ENCODE assay signal across 23 cellular contexts in genomic region chr2:20691076-20691708, GRCh38. TPM values are rescaled to one million over a fixed set of nuclear protein-coding genes. Genes with fewer than 3 reads are reported as not detected.
A peak's percentile ranks its signal among the peaks of the same experiment; 100 is the strongest.
DNase-seq lines count a peak whose midpoint lies in the region; ATAC-seq and TF ChIP-seq lines count a peak whose summit lies in the region.
"Had no signal": no experiment of that assay in that cellular context is flagged by ENCODE, and none has a peak within 500 bp of the region (broad histone marks: within the 10 kb centered on the region; RNA-seq: fewer than 3 reads in every experiment).

No MANE protein-coding gene starts in this region.

- H3K27me3 Mint-ChIP-seq in WTC11 (ENCODE audit: low read depth): no peaks in the 10 kb centered on the region
- H3K27me3 Mint-ChIP-seq: CD4-positive, CD25-positive, alpha-beta regulatory T cell; CD8-positive, alpha-beta memory T cell; IgD-negative memory B cell had no signal

- H3K9ac ChIP-seq in liver (ENCODE audit: low read depth in 1 of 2, low read length in 2 of 2): no peak overlapping the region
- H3K9ac ChIP-seq: GM23248 had no signal

- CTCF ChIA-PET in WTC11 (lab: Charles Lee): interaction anchor here (1.3 to 3.5 kb wide), 2 partner anchors 14 to 29 kb away, joined by 5 to 17 read pairs; no protein-coding TSS in a partner anchor

- H3K79me2 ChIP-seq in hepatocyte: no peaks in the 10 kb centered on the region

- no peak overlapping the region for H3K4me3 Mint-ChIP-seq in WTC11
- H3K4me3 Mint-ChIP-seq in stimulated activated effector memory CD8-positive, alpha-beta T cell treated with anti-CD3 and anti-CD28 coated beads, Interleukin-12 subunit alpha, Interleukin-12 subunit beta, amount 100 ng/mL, for 72 hours: no peak overlapping the region
- H3K4me3 Mint-ChIP-seq: CD8-positive, alpha-beta memory T cell; IgD-negative memory B cell had no signal

- no peak for TF ChIP-seq RAD21 in liver (IDR thresholded peaks at IDR 0.05)

- H3K36me3 ChIP-seq in hepatocyte (replicated peaks; ENCODE audit: insufficient read depth, low read depth) (no peaks in the 10 kb centered on the region), liver (ENCODE audit: control insufficient read depth in 4 of 4, insufficient read depth in 3 of 4, low read depth in 1 of 4, low read length in 3 of 4) (peaks cover 0 to 3% (median 1%) of the 10 kb centered on the region in 4 donors)

- no peak overlapping the region for H3K4me2 ChIP-seq in hepatocyte

- H3K27ac Mint-ChIP-seq in WTC11: 0 out of 2 replicates have a peak overlapping the region, but pooled peaks have one; percentile 36
- H3K27ac Mint-ChIP-seq in stimulated activated effector memory CD8-positive, alpha-beta T cell treated with anti-CD3 and anti-CD28 coated beads, Interleukin-12 subunit alpha, Interleukin-12 subunit beta, amount 100 ng/mL, for 72 hours: peak overlapping the region; percentile 26
- H3K27ac Mint-ChIP-seq: CD4-positive, CD25-positive, alpha-beta regulatory T cell; CD8-positive, alpha-beta memory T cell had no signal

- no peaks in the 10 kb centered on the region for H3K27me3 ChIP-seq in hepatocyte
- H3K27me3 ChIP-seq in liver (ENCODE audit: control insufficient read depth in 4 of 4, insufficient read depth in 4 of 4, low read length in 3 of 4): no peaks in the 10 kb centered on the region
- H3K27me3 ChIP-seq: BE2C had no signal

- H3K4me1 ChIP-seq in hepatocyte (ENCODE audit: insufficient read depth): peaks cover 5% of the 10 kb centered on the region
- H3K4me1 ChIP-seq in liver (ENCODE audit: control insufficient read depth in 4 of 4, insufficient read depth in 4 of 4, low read length in 3 of 4): peaks cover 2 to 32% (median 26%) of the 10 kb centered on the region in 4 donors
- H3K4me1 ChIP-seq: BE2C had no signal

- ATAC-seq in WTC11 (no peak), GM18498 (IDR thresholded peaks at IDR 0.05; ENCODE audit: unreplicated experiment) (no peak)
- ATAC-seq in stimulated activated effector memory CD8-positive, alpha-beta T cell treated with anti-CD3 and anti-CD28 coated beads, Interleukin-12 subunit alpha, Interleukin-12 subunit beta, amount 100 ng/mL, for 72 hours: no peak
- ATAC-seq: GM12878 had no signal

- H3K9me3 ChIP-seq in hepatocyte (ENCODE audit: low read depth) (no peaks in the 10 kb centered on the region), liver (ENCODE audit: control insufficient read depth in 4 of 4, low read length in 3 of 4) (no peaks in the 10 kb centered on the region)
- H3K9me3 ChIP-seq: BE2C had no signal

- H2AFZ ChIP-seq in hepatocyte: no peak overlapping the region
- H2AFZ ChIP-seq: GM23248 had no signal

- no peaks in the 10 kb centered on the region for H3K4me1 Mint-ChIP-seq in WTC11
- H3K4me1 Mint-ChIP-seq in stimulated activated effector memory CD8-positive, alpha-beta T cell treated with anti-CD3 and anti-CD28 coated beads, Interleukin-12 subunit alpha, Interleukin-12 subunit beta, amount 100 ng/mL, for 72 hours: no peaks in the 10 kb centered on the region
- H3K4me1 Mint-ChIP-seq: CD8-positive, alpha-beta memory T cell had no signal

- no peak for TF ChIP-seq CTCF in WTC11 (IDR thresholded peaks at IDR 0.05)
- TF ChIP-seq CTCF in hepatocyte (IDR thresholded peaks at IDR 0.05; ENCODE audit: poor library complexity): no peak
- TF ChIP-seq CTCF in liver (IDR thresholded peaks at IDR 0.05; ENCODE audit: low read depth, low read length, missing input control): no peak

- peaks cover 19% of the 10 kb centered on the region for H3K36me3 Mint-ChIP-seq in WTC11
- peaks cover 19% of the 10 kb centered on the region for H3K36me3 Mint-ChIP-seq in stimulated activated effector memory CD8-positive, alpha-beta T cell treated with anti-CD3 and anti-CD28 coated beads, Interleukin-12 subunit alpha, Interleukin-12 subunit beta, amount 100 ng/mL, for 72 hours

- 77% methylated on average over 6 of the region's 6 CpGs for WGBS in hepatocyte (ENCODE audit: low lambda C conversion rate, missing lambda C conversion rate)
- WGBS in liver: 47% methylated on average over 6 of the region's 6 CpGs

- no peaks in the 10 kb centered on the region for H3K9me2 ChIP-seq in hepatocyte (replicated peaks; ENCODE audit: insufficient read depth)

- H3K4me3 ChIP-seq in hepatocyte (no peak overlapping the region), liver (ENCODE audit: low read depth in 1 of 3, low read length in 3 of 3) (no peak overlapping the region)
- H3K4me3 ChIP-seq: GM12878, GM23248 had no signal

- H3K27ac ChIP-seq in hepatocyte (peak overlapping the region; percentile 22), liver (ENCODE audit: low read depth in 1 of 2, low read length in 2 of 2) (no peak overlapping the region)
- H3K27ac ChIP-seq: GM23248, HL-60 had no signal

- POLR2A ChIA-PET in WTC11 (lab: Charles Lee): no interaction called here

- no peak for DNase-seq in WTC11 (ENCODE audit: low spot score)
- DNase-seq in hepatocyte (ENCODE audit: low spot score): no peak
- no peak for DNase-seq in stimulated activated effector memory CD8-positive, alpha-beta T cell treated with anti-CD3 and anti-CD28 coated beads, Interleukin-12 subunit alpha, Interleukin-12 subunit beta, amount 100 ng/mL, for 72 hours (ENCODE audit: low spot score in 2 of 2)
- no peak for DNase-seq in NCI-H2196 (lab: John Stamatoyannopoulos, UW; ENCODE audit: unreplicated experiment)
- DNase-seq in stimulated activated CD4-positive, alpha-beta T cell treated with anti-CD3 and anti-CD28 coated beads, Interleukin-2, amount 100 ng/mL, for 48 hours: no peak
- no peak for DNase-seq in activated CD8-positive, alpha-beta memory T cell treated with anti-CD3 and anti-CD28 coated beads for 24 hours
- DNase-seq: ACHN; BE2C; C1 segment of cervical spinal cord; CD4-positive, CD25-positive, alpha-beta regulatory T cell; CD8-positive, alpha-beta memory T cell; COR-L47; DMS 273 treated with DMSO at 0.1 percent for 48 hours; DMS53; DND-41; EL; GM23248; HCEC 1CT had no signal

- no peaks in the 10 kb centered on the region for H4K20me1 ChIP-seq in hepatocyte (ENCODE audit: insufficient read depth, poor library complexity, severe bottlenecking)

- H3K9me3 Mint-ChIP-seq in WTC11: peaks cover 6% of the 10 kb centered on the region
- H3K9me3 Mint-ChIP-seq in stimulated activated effector memory CD8-positive, alpha-beta T cell treated with anti-CD3 and anti-CD28 coated beads, Interleukin-12 subunit alpha, Interleukin-12 subunit beta, amount 100 ng/mL, for 72 hours: no peaks in the 10 kb centered on the region
- H3K9me3 Mint-ChIP-seq: CD4-positive, CD25-positive, alpha-beta regulatory T cell; CD8-positive, alpha-beta memory T cell had no signal

TF ChIP-seq in WTC11, 78 proteins besides CTCF, POLR2A, EP300 and RAD21 (continues in another document):
- no peak for TF ChIP-seq OVOL2 (CRISPR knock-in tag; IDR thresholded peaks at IDR 0.05; ENCODE audit: borderline replicate concordance)
- no peak for TF ChIP-seq ATF1 (CRISPR knock-in tag; IDR thresholded peaks at IDR 0.05)
- no peak for TF ChIP-seq ATF6 (CRISPR knock-in tag; IDR thresholded peaks at IDR 0.05)
- no peak for TF ChIP-seq ZNF138 (CRISPR knock-in tag; conservative IDR thresholded peaks at IDR 0.05)

TF ChIP-seq in liver, 16 proteins besides CTCF, POLR2A, EP300 and RAD21:
- no peak for TF ChIP-seq FOXA2 (IDR thresholded peaks at IDR 0.05)
- TF ChIP-seq HNF4A (conservative IDR thresholded peaks at IDR 0.05): peak; percentile 13 to 17
- no peak for TF ChIP-seq TAF1 (conservative IDR thresholded peaks at IDR 0.05)

RNA-seq across cellular contexts. Expression of gene GDF7, which starts 24.2 kb away (rescaled TPM):
- 0.18 to 0.55 TPM (median 0.23 TPM) in 3 replicates for total RNA-seq in WTC11 (2021)
- total RNA-seq in hepatocyte: 0.24 and 0.37 TPM in 2 replicates
- polyA plus RNA-seq in hepatocyte: 0.10 and 0.24 TPM in 2 replicates
- total RNA-seq in liver: 1 to 10 TPM; 5.0 to 7.2 TPM
- polyA plus RNA-seq in liver: 1 to 10 TPM in 1 of 2 donors, under 1 TPM in 1; 0.89 to 1.6 TPM
- total RNA-seq: CD8-positive, alpha-beta memory T cell; GM23248 had no signal

RNA-seq across cellular contexts. Expression of gene HS1BP3, which starts 40.3 kb away (rescaled TPM):
- total RNA-seq in WTC11 (2021) (17.9 to 20.1 TPM (median 19.8 TPM) in 3 replicates), hepatocyte (25.8 and 26.8 TPM in 2 replicates), liver (10 to 100 TPM in 1 of 2 donors, 1 to 10 TPM in 1; 7.7 to 14.1 TPM)
- polyA plus RNA-seq in hepatocyte (26.3 and 29.6 TPM in 2 replicates), liver (10 to 100 TPM in 1 of 2 donors, 1 to 10 TPM in 1; 7.8 to 15.4 TPM)
